In the genomic region with DNA sequence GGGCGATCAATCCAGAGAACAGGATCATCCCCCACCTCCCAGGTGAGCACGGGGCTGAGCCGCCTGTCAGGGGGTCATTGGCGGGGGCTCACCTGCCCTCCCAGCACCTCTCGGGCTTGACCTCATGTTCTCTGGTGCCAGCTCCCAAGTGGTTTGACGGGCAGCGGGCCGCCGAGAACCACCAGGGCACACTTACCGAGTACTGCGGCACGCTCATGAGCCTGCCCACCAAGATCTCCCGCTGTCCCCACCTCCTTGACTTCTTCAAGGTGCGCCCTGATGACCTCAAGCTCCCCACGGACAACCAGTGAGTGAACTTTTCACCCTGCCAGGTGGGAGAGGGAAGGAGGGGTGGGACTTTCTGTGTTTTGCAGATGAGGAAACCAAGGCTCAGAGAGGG, we compare ENCODE assay signal across 7 cellular contexts.
DNase-seq lines count a peak whose midpoint lies in the region; ATAC-seq, FAIRE-seq and TF ChIP-seq lines count a peak whose summit lies in the region.
"Not testable (repeated sequence)": the region's sequence is repeated elsewhere in the genome, so short reads cannot be mapped to it uniquely, and the experiment has no call there.

No MANE protein-coding gene starts in this region.

- in situ Hi-C loops in HepG2 (cut with HindIII; ENCODE audit: extremely low pct_ligation_motif_present, low pct_unique_long_range_greater_than_20kb), result not testable (repeated sequence)

- not testable (repeated sequence) for H3K4me2 ChIP-seq in HepG2 (ENCODE audit: low read depth, low read length)

- H3K27ac Mint-ChIP-seq in chondrocyte (ENCODE audit: unreplicated experiment), result not testable (repeated sequence)

- TF ChIP-seq RAD21 in HepG2 (CRISPR knock-in tag; IDR thresholded peaks at IDR 0.05), result not testable (repeated sequence)

- H3K27me3 Mint-ChIP-seq in chondrocyte (ENCODE audit: low read depth), result not testable (repeated sequence)

- H3K9me3 Mint-ChIP-seq in chondrocyte (ENCODE audit: low read depth), result not testable (repeated sequence)

- not testable (repeated sequence) for TF ChIP-seq CTCF in RWPE2 (IDR thresholded peaks at IDR 0.05; ENCODE audit: poor library complexity, severe bottlenecking); chondrocyte (IDR thresholded peaks at IDR 0.05); kidney (IDR thresholded peaks at IDR 0.05; ENCODE audit: borderline replicate concordance, extremely low read depth, insufficient read depth); HepG2 (CRISPR knock-in tag; IDR thresholded peaks at IDR 0.05)

- H3K9ac ChIP-seq in kidney (ENCODE audit: low read length in 2 of 2); HepG2 (ENCODE audit: insufficient read depth, low read depth, low read length): not testable (repeated sequence)

- H3K27ac ChIP-seq in RWPE2 (ENCODE audit: poor library complexity, severe bottlenecking); kidney (ENCODE audit: low read depth in 2 of 2, low read length in 2 of 2); HepG2 (ENCODE audit: extremely low read length, insufficient read depth, low read length): not testable (repeated sequence)

- WGBS in HepG2 (ENCODE audit: low lambda C conversion rate), result 63% methylated on average over 15 of the region's 15 CpGs

- H3K79me2 ChIP-seq in HepG2 (ENCODE audit: insufficient read depth, low read length), result not testable (repeated sequence)

- POLR2A ChIA-PET in HepG2 (lab: Yijun Ruan, JAX), result not testable (repeated sequence)

- TF ChIP-seq EP300 in HepG2 (IDR thresholded peaks at IDR 0.05; ENCODE audit: low read depth in 2 of 2, low read length in 2 of 2); HepG2 (CRISPR knock-in tag; IDR thresholded peaks at IDR 0.05; ENCODE audit: borderline replicate concordance): not testable (repeated sequence)

- not testable (repeated sequence) for H3K4me1 Mint-ChIP-seq in chondrocyte (ENCODE audit: low read depth)

- CTCF ChIA-PET in HepG2 (lab: Yijun Ruan, JAX; ENCODE audit: low intra/inter-chr PET ratio, low total read pairs), result not testable (repeated sequence)

- intact Hi-C loops in Right ventricle myocardium inferior (cut with DNase I); kidney (cut with DNase I); HepG2 (cut with micrococcal nuclease; ENCODE audit: unreplicated experiment); sciatic nerve (cut with DNase I): not testable (repeated sequence)

- not testable (repeated sequence) for FAIRE-seq in kidney (lab: Jason Lieb, UNC); HepG2 (lab: Jason Lieb, UNC)

- H3K27me3 ChIP-seq in RWPE2 (ENCODE audit: insufficient read depth, poor library complexity, severe bottlenecking); HepG2 (ENCODE audit: control insufficient read depth in 1 of 2, insufficient read depth in 2 of 2, low read length in 2 of 2): not testable (repeated sequence)

- not testable (repeated sequence) for H3K4me3 ChIP-seq in RWPE2 (ENCODE audit: severe bottlenecking); kidney (ENCODE audit: low read length in 2 of 2); HepG2 (replicated peaks in 1 of 3; ENCODE audit: insufficient read depth in 1 of 3, low read depth in 2 of 3, low read length in 3 of 3)

- H2AFZ ChIP-seq in HepG2 (ENCODE audit: low read length), result not testable (repeated sequence)

- H3K36me3 Mint-ChIP-seq in chondrocyte (ENCODE audit: low read depth), result not testable (repeated sequence)

- BruUV-seq in HepG2 (replicated peaks; lab: Mats Ljungman, UMichigan), result not testable (repeated sequence)

- not testable (repeated sequence) for H3K9me3 ChIP-seq in RWPE2 (ENCODE audit: severe bottlenecking); kidney (ENCODE audit: control insufficient read depth in 1 of 2, low read length in 2 of 2); HepG2 (ENCODE audit: low read length)

- DNase-seq in RWPE2 (ENCODE audit: low spot score) (peak; percentile 29), chondrocyte (ENCODE audit: low spot score) (peak; percentile 86), ecto neural progenitor cell (ENCODE audit: low spot score) (peak; percentile 33), Right ventricle myocardium inferior (ENCODE audit: missing footprints) (peak; percentile 14), kidney (peak; percentile 51)
- DNase-seq in HepG2 (ENCODE audit: low spot score); sciatic nerve (ENCODE audit: low spot score): not testable (repeated sequence)

- H4K20me1 ChIP-seq in HepG2 (ENCODE audit: insufficient read depth, low read length), result not testable (repeated sequence)

- ATAC-seq in RWPE2 (ENCODE audit: low read depth); Right ventricle myocardium inferior; HepG2: not testable (repeated sequence)
- ATAC-seq in sciatic nerve, result peak; percentile 38

- not testable (repeated sequence) for H3K4me1 ChIP-seq in RWPE2 (ENCODE audit: insufficient read depth, poor library complexity, severe bottlenecking); kidney (ENCODE audit: control insufficient read depth in 1 of 2, insufficient read depth in 1 of 2, low read depth in 1 of 2, low read length in 2 of 2); HepG2 (ENCODE audit: insufficient read depth, low read length)

- not testable (repeated sequence) for H3K4me3 Mint-ChIP-seq in chondrocyte (ENCODE audit: unreplicated experiment)

- not testable (repeated sequence) for TF ChIP-seq POLR2A in HepG2 (IDR thresholded peaks at IDR 0.05; ENCODE audit: insufficient read depth in 1 of 2, low read depth in 2 of 2, low read length in 2 of 2)

- not testable (repeated sequence) for H3K36me3 ChIP-seq in RWPE2 (ENCODE audit: low read depth); kidney (ENCODE audit: control insufficient read depth in 1 of 2, insufficient read depth in 2 of 2, low read length in 2 of 2); HepG2 (replicated peaks in 1 of 2; ENCODE audit: control insufficient read depth in 1 of 2, insufficient read depth in 2 of 2, low read length in 2 of 2)

TF ChIP-seq in HepG2, 621 proteins besides CTCF, POLR2A, EP300 and RAD21:
- TF ChIP-seq ZNF768 (CRISPR knock-in tag; IDR thresholded peaks at IDR 0.05), result peak; percentile 67; the same call in 1 of the 2 replicates
